Comparison of ENCODE assay signal across 24 cellular contexts in genomic region chr13:79621902-79622301, GRCh38.
DNase-seq lines count a peak whose midpoint lies in the region; ATAC-seq, FAIRE-seq and TF ChIP-seq lines count a peak whose summit lies in the region.
"Had no signal": no experiment of that assay in that cellular context is flagged by ENCODE, and none has a peak within 500 bp of the region (broad histone marks: within the 10 kb centered on the region; RNA-seq: fewer than 3 reads in every experiment).

No MANE protein-coding gene starts in this region.

- FAIRE-seq in keratinocyte (lab: Jason Lieb, UNC) = peak; percentile 97
- FAIRE-seq: G401.6 had no signal

- in situ Hi-C loops in mammary epithelial cell (cut with MboI; ENCODE audit: low sequenced_read_pairs in 2 of 2) = no loop called here

- no peaks in the 10 kb centered on the region for H3K79me2 ChIP-seq in mammary epithelial cell (ENCODE audit: insufficient read depth, low read length)
- no peaks in the 10 kb centered on the region for H3K79me2 ChIP-seq in keratinocyte (ENCODE audit: control insufficient read depth, insufficient read depth, low read length)

- H3K27me3 Mint-ChIP-seq in activated CD8-positive, alpha-beta memory T cell treated with anti-CD3 and anti-CD28 coated beads, Interleukin-2, amount 10 ng/mL, durations not matched to agents 7 days and 5 days = peaks cover 14% of the 10 kb centered on the region

- no peaks in the 10 kb centered on the region for H3K36me3 Mint-ChIP-seq in activated CD8-positive, alpha-beta memory T cell treated with anti-CD3 and anti-CD28 coated beads, Interleukin-2, amount 10 ng/mL, durations not matched to agents 7 days and 5 days
- H3K36me3 Mint-ChIP-seq: CD8-positive, alpha-beta T cell had no signal

- DNase-seq in NCI-H226 (peak; percentile 70), mammary epithelial cell (peak; percentile 96), keratinocyte (ENCODE audit: low read depth, low spot score) (peak; percentile 33)
- no peak for DNase-seq in activated CD8-positive, alpha-beta memory T cell treated with anti-CD3 and anti-CD28 coated beads, Interleukin-2, amount 10 ng/mL, durations not matched to agents 7 days and 5 days
- DNase-seq: C1 segment of cervical spinal cord; Caco-2; CD8-positive, alpha-beta T cell; MV-4-11; NCI-H1105; NCI-H1436 treated with DMSO at 0.1 percent for 48 hours; NCI-H187 treated with DMSO at 0.1 percent for 48 hours; NCI-H2171 treated with DMSO at 0.1 percent for 48 hours; NCI-H524 treated with DMSO at 0.1 percent for 48 hours; NCI-H82; NK-92 treated with Interleukin-12 subunit alpha and Interleukin-12 subunit beta, amount 100 ng/mL, for 24 hours; SIG-M5 had no signal

- H3K4me3 Mint-ChIP-seq in activated CD8-positive, alpha-beta memory T cell treated with anti-CD3 and anti-CD28 coated beads, Interleukin-2, amount 10 ng/mL, durations not matched to agents 7 days and 5 days = no peak overlapping the region
- H3K4me3 Mint-ChIP-seq: CD8-positive, alpha-beta T cell; IgD-negative memory B cell had no signal

- dilution Hi-C loops in mammary epithelial cell (cut with HindIII; ENCODE audit: low sequenced_read_pairs) (no loop called here), keratinocyte (cut with MboI; ENCODE audit: extremely low pct_ligation_motif_present, low sequenced_read_pairs) (no loop called here)

- no peaks in the 10 kb centered on the region for H3K36me3 ChIP-seq in mammary epithelial cell (ENCODE audit: insufficient read depth, low read length)
- no peaks in the 10 kb centered on the region for H3K36me3 ChIP-seq in keratinocyte (ENCODE audit: control insufficient read depth in 2 of 2, extremely low read depth in 1 of 2, insufficient read depth in 2 of 2, low read length in 2 of 2)

- BruUV-seq in mammary epithelial cell (replicated peaks; lab: Mats Ljungman, UMichigan) = no TSS peak

- no peak for ATAC-seq in activated CD4-positive, CD25-positive, alpha-beta regulatory T cell treated with anti-CD3 and anti-CD28 coated beads, Interleukin-2, amount 50 U/mL, for 24 hours
- no peak for ATAC-seq in activated CD8-positive, alpha-beta memory T cell treated with anti-CD3 and anti-CD28 coated beads, Interleukin-2, amount 10 ng/mL, durations not matched to agents 7 days and 5 days
- ATAC-seq in GM21423 (IDR thresholded peaks at IDR 0.05; ENCODE audit: unreplicated experiment) (no peak), GM19351 (IDR thresholded peaks at IDR 0.05; ENCODE audit: unreplicated experiment) (no peak)
- ATAC-seq: CD8-positive, alpha-beta T cell; HCT116; Panc1 had no signal

- H3K9me1 ChIP-seq in keratinocyte (ENCODE audit: control insufficient read depth, extremely low read depth, insufficient read depth, low read length) = no peaks in the 10 kb centered on the region

- H3K27ac ChIP-seq in mammary epithelial cell (ENCODE audit: insufficient read depth, low read depth, low read length) (peak overlapping the region; percentile 95), keratinocyte (ENCODE audit: control insufficient read depth, insufficient read depth, low read length) (peak overlapping the region; percentile 59)
- H3K27ac ChIP-seq: SK-N-MC had no signal

- H3K9me3 Mint-ChIP-seq in activated CD8-positive, alpha-beta memory T cell treated with anti-CD3 and anti-CD28 coated beads, Interleukin-2, amount 10 ng/mL, durations not matched to agents 7 days and 5 days (ENCODE audit: low read depth) = no peaks in the 10 kb centered on the region
- H3K9me3 Mint-ChIP-seq: CD8-positive, alpha-beta T cell had no signal

- H3K4me2 ChIP-seq in mammary epithelial cell (ENCODE audit: insufficient read depth, low read depth, low read length) (peak overlapping the region; percentile 10), keratinocyte (ENCODE audit: control insufficient read depth, extremely low read depth, insufficient read depth, low read depth, low read length) (peak overlapping the region; percentile 33)

- H3K9ac ChIP-seq in mammary epithelial cell (ENCODE audit: insufficient read depth, low read length) (peak overlapping the region; percentile 50), keratinocyte (ENCODE audit: control insufficient read depth, extremely low read depth, insufficient read depth, low read length) (no peak overlapping the region)

- 5% methylated on average over 2 of the region's 2 CpGs for WGBS in mammary epithelial cell (ENCODE audit: low coverage, missing lambda C conversion rate)

- H2AFZ ChIP-seq in mammary epithelial cell (ENCODE audit: low read depth, low read length) (peak overlapping the region; percentile 1), keratinocyte (ENCODE audit: control insufficient read depth, low read length) (no peak overlapping the region)

- no peak overlapping the region for H3K27ac Mint-ChIP-seq in activated CD8-positive, alpha-beta memory T cell treated with anti-CD3 and anti-CD28 coated beads, Interleukin-2, amount 10 ng/mL, durations not matched to agents 7 days and 5 days
- H3K27ac Mint-ChIP-seq: CD8-positive, alpha-beta T cell; IgD-negative memory B cell had no signal

- H3K4me3 ChIP-seq in mammary epithelial cell (replicated peaks in 1 of 3; ENCODE audit: insufficient read depth in 1 of 3, low read depth in 2 of 3, low read length in 3 of 3) (no peak overlapping the region), keratinocyte (ENCODE audit: control insufficient read depth in 2 of 3, extremely low read depth in 1 of 3, insufficient read depth in 2 of 3, low read depth in 1 of 3, low read length in 3 of 3) (no peak overlapping the region)
- H3K4me3 ChIP-seq: SK-N-MC had no signal

- intact Hi-C loops in mammary epithelial cell (cut with micrococcal nuclease) = loop anchor here (2.0 to 5.0 kb wide), 2 partner anchors 31 to 60 kb away; no protein-coding TSS in a partner anchor

- no peaks in the 10 kb centered on the region for H3K27me3 ChIP-seq in mammary epithelial cell (ENCODE audit: insufficient read depth, low read length)
- no peaks in the 10 kb centered on the region for H3K27me3 ChIP-seq in keratinocyte (ENCODE audit: control insufficient read depth, extremely low read depth, insufficient read depth, low read length)

- CTCF ChIA-PET in mammary epithelial cell (lab: Charles Lee; ENCODE audit: low non-redundant PET) = no interaction called here
- CTCF ChIA-PET in activated CD8-positive, alpha-beta memory T cell treated with anti-CD3 and anti-CD28 coated beads, Interleukin-2, amount 10 ng/mL, durations not matched to agents 7 days and 5 days (lab: Charles Lee) = no interaction called here

- H3K4me1 Mint-ChIP-seq in activated CD8-positive, alpha-beta memory T cell treated with anti-CD3 and anti-CD28 coated beads, Interleukin-2, amount 10 ng/mL, durations not matched to agents 7 days and 5 days = no peaks in the 10 kb centered on the region
- H3K4me1 Mint-ChIP-seq: IgD-negative memory B cell had no signal

- H3K9me3 ChIP-seq in mammary epithelial cell (replicated peaks; ENCODE audit: insufficient read depth, low read length) (peaks cover 14% of the 10 kb centered on the region), keratinocyte (ENCODE audit: control insufficient read depth, low read depth, low read length) (peaks cover 9% of the 10 kb centered on the region)
- H3K9me3 ChIP-seq: Caco-2 had no signal

- H3K4me1 ChIP-seq in mammary epithelial cell (ENCODE audit: insufficient read depth, low read length) = peaks cover 49% of the 10 kb centered on the region
- H3K4me1 ChIP-seq in keratinocyte (ENCODE audit: control insufficient read depth, extremely low read depth, insufficient read depth, low read length) = peaks cover 15% of the 10 kb centered on the region

- TF ChIP-seq CTCF in mammary epithelial cell (conservative IDR thresholded peaks at IDR 0.05 in 1 of 2, IDR thresholded peaks at IDR 0.05 in 1 of 2; ENCODE audit: extremely low read depth in 1 of 2, insufficient read depth in 1 of 2, low read depth in 1 of 2, low read length in 2 of 2) = no peak
- TF ChIP-seq CTCF in keratinocyte (optimal IDR thresholded peaks at IDR 0.05 in 1 of 3, IDR thresholded peaks at IDR 0.05 in 1 of 3, conservative IDR thresholded peaks at IDR 0.05 in 1 of 3; ENCODE audit: extremely low read depth in 1 of 3, insufficient read depth in 2 of 3, low read length in 3 of 3) = no peak

- no peaks in the 10 kb centered on the region for H4K20me1 ChIP-seq in mammary epithelial cell (ENCODE audit: insufficient read depth, low read length)
- H4K20me1 ChIP-seq in keratinocyte (ENCODE audit: control insufficient read depth, extremely low read depth, insufficient read depth, low read length) = no peaks in the 10 kb centered on the region
